ENCODE assay signal across 21 cellular contexts in genomic region chr22:19764050-19764593, GRCh38. TPM values are rescaled to one million over a fixed set of nuclear protein-coding genes. Genes with fewer than 3 reads are reported as not detected.
"Had no signal": no experiment of that assay in that cellular context is flagged by ENCODE, and none has a peak within 500 bp of the region (broad histone marks: within the 10 kb centered on the region; RNA-seq: fewer than 3 reads in every experiment).

No MANE protein-coding gene starts in this region.

- ATAC-seq: foreskin keratinocyte; left colon; left ventricle myocardium superior; naive thymus-derived CD4-positive, alpha-beta T cell; stimulated activated naive B cell treated with anti-CD40 and anti-IgM and Interleukin-4, amounts not matched to agents 10 μg/mL and 1 μg/mL and 100 μg/mL, for 72 hours; stimulated activated naive CD8-positive, alpha-beta T cell treated with anti-CD3 and anti-CD28 coated beads, Interleukin-15, amount 100 ng/mL, for 72 hours had no signal

- H3K27ac ChIP-seq: colonic mucosa, foreskin keratinocyte, hepatocyte, parathyroid adenoma, prostate gland, sigmoid colon, upper lobe of left lung, uterus had no signal

- H3K4me3 ChIP-seq: colonic mucosa, hepatocyte, lung, prostate gland, sigmoid colon, upper lobe of left lung, uterus had no signal

- H3K9me3 Mint-ChIP-seq: stimulated activated naive B cell treated with anti-CD40 and anti-IgM and Interleukin-4, amounts not matched to agents 10 μg/mL and 1 μg/mL and 100 μg/mL, for 72 hours; stimulated activated naive CD8-positive, alpha-beta T cell treated with anti-CD3 and anti-CD28 coated beads, Interleukin-15, amount 100 ng/mL, for 72 hours had no signal

- H3K36me3 ChIP-seq: colonic mucosa, prostate gland, sigmoid colon, upper lobe of left lung, uterus had no signal

- H3K9ac ChIP-seq: parathyroid adenoma had no signal

- H3K4me1 ChIP-seq: foreskin keratinocyte, parathyroid adenoma, prostate gland had no signal

- H3K27ac Mint-ChIP-seq: naive thymus-derived CD4-positive, alpha-beta T cell; stimulated activated naive B cell treated with anti-CD40 and anti-IgM and Interleukin-4, amounts not matched to agents 10 μg/mL and 1 μg/mL and 100 μg/mL, for 72 hours had no signal

- H3K4me2 ChIP-seq: hepatocyte had no signal

- DNase-seq: colonic mucosa; dermis blood vessel endothelial cell; erythroblast; foreskin keratinocyte; left colon; left ventricle myocardium superior; mesenchymal stem cell; naive thymus-derived CD4-positive, alpha-beta T cell; sigmoid colon; stimulated activated CD4-positive, alpha-beta T cell treated with anti-CD3 and anti-CD28 coated beads, Interleukin-2, amount 100 ng/mL, for 24 hours; stimulated activated CD4-positive, alpha-beta T cell treated with anti-CD3 and anti-CD28 coated beads, Interleukin-4, amount 100 ng/mL, for 4 hours; stimulated activated naive B cell treated with anti-CD40 and anti-IgM and Interleukin-4, amounts not matched to agents 10 μg/mL and 1 μg/mL and 100 μg/mL, for 72 hours; stimulated activated naive CD8-positive, alpha-beta T cell treated with anti-CD3 and anti-CD28 coated beads, Interleukin-15, amount 100 ng/mL, for 72 hours; substantia nigra; uterus had no signal

- H3K79me2 ChIP-seq: hepatocyte, parathyroid adenoma had no signal

- H2AFZ ChIP-seq: hepatocyte, parathyroid adenoma had no signal

- H3K4me3 Mint-ChIP-seq: stimulated activated naive B cell treated with anti-CD40 and anti-IgM and Interleukin-4, amounts not matched to agents 10 μg/mL and 1 μg/mL and 100 μg/mL, for 72 hours; stimulated activated naive CD8-positive, alpha-beta T cell treated with anti-CD3 and anti-CD28 coated beads, Interleukin-15, amount 100 ng/mL, for 72 hours had no signal

- H3K9me3 ChIP-seq: colonic mucosa, prostate gland, sigmoid colon, upper lobe of left lung, uterus had no signal

RNA-seq across cellular contexts. Expression of gene TBX1, which starts 3.5 kb away (rescaled TPM):
- total RNA-seq: hepatocyte, kidney epithelial cell had no signal
- polyA plus RNA-seq: naive thymus-derived CD4-positive, alpha-beta T cell had no signal

RNA-seq across cellular contexts. Expression of gene GP1BB, which starts 40.8 kb away (rescaled TPM):
- total RNA-seq: left ventricle myocardium superior had no signal
- polyA plus RNA-seq: naive thymus-derived CD4-positive, alpha-beta T cell had no signal
